1 cellular context compared by ENCODE assay signal in the genomic region with DNA sequence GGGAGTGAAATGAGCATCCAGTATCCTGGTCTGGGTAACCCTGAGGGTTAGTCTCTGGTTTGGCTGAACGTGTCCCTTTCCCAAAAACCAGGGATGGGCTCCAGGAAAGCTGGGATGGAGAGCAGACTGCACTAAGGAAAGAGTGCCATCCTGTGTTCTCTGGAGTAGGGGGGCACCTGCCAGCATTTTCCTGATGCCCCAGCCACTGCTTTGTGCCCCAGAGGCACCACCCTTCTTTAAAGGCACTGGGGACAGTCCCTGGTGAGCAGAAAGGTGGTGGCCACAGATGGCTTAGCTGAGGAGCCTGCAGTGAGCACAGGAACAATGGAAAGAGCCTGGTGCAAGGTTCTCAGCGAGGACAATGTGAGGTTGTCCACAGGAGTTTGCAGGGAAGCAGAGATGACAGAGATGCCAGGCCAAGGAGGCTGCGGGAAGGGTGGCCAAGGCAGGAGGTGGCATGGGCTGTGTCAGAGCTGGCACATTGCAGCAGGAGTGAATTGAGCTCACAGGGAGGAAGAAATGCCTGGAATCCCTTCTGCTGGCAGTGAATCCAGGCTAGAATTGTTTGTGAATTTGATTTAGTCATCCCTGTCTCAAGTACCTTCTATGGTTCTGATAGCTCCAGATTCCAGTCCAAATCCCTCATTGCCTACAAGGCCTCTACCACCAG.
TF ChIP-seq lines count a peak whose summit lies in the region.

No MANE protein-coding gene starts in this region.

TF ChIP-seq in A549, 52 proteins besides CTCF, POLR2A, EP300 and RAD21 (continued from another document):
- TF ChIP-seq TFCP2L1 (CRISPR knock-in tag; IDR thresholded peaks at IDR 0.05) (no peak), NPAS2 (CRISPR knock-in tag; IDR thresholded peaks at IDR 0.05; ENCODE audit: borderline replicate concordance) (no peak), CHD2 (IDR thresholded peaks at IDR 0.05; ENCODE audit: low read length, partially characterized antibody) (no peak), HDAC2 (IDR thresholded peaks at IDR 0.05) (no peak)
